In genomic region chr2:233353101-233353768, GRCh38 we compare ENCODE assay signal across 8 cellular contexts. TPM values are rescaled to one million over a fixed set of nuclear protein-coding genes. Genes with fewer than 3 reads are reported as not detected.
A peak's percentile ranks its signal among the peaks of the same experiment; 100 is the strongest.
DNase-seq lines count a peak whose midpoint lies in the region; ATAC-seq and TF ChIP-seq lines count a peak whose summit lies in the region.

No MANE protein-coding gene starts in this region.

- H3K4me1 ChIP-seq in DOHH2 (ENCODE audit: control insufficient read depth, low read length) (peaks cover 81% of the 10 kb centered on the region), neural progenitor cell (no peaks in the 10 kb centered on the region)

- peak overlapping the region; percentile 65 for H2AFZ ChIP-seq in neural progenitor cell (replicated peaks)

- no peaks in the 10 kb centered on the region for H3K36me3 Mint-ChIP-seq in dendritic cell treated with granulocyte-macrophage colony-stimulating factor and Interleukin-4, amounts not matched to agents 40 ng/mL and 50 ng/mL, for 4 days (ENCODE audit: low read depth)
- peaks cover 10% of the 10 kb centered on the region for H3K36me3 Mint-ChIP-seq in neural progenitor cell

- H3K27ac ChIP-seq in DOHH2 (ENCODE audit: low read depth, low read length) (peak overlapping the region; percentile 91), neural progenitor cell (no peak overlapping the region)

- H3F3A ChIP-seq in DOHH2 (ENCODE audit: control insufficient read depth, insufficient read depth) (peaks cover 13% of the 10 kb centered on the region), neural progenitor cell (ENCODE audit: low read depth) (peaks cover 5% of the 10 kb centered on the region)

- H3K4me3 ChIP-seq in DOHH2 (ENCODE audit: low read length) (peak overlapping the region; percentile 78), neural progenitor cell (peak overlapping the region; percentile 54)

- DNase-seq in neural progenitor cell (ENCODE audit: low spot score) (no peak), NCI-H82 (lab: John Stamatoyannopoulos, UW) (no peak), medulla oblongata (ENCODE audit: extremely low spot score) (no peak)

- no peak overlapping the region for H3K9ac ChIP-seq in neural progenitor cell

- H3K4me1 Mint-ChIP-seq in dendritic cell treated with granulocyte-macrophage colony-stimulating factor and Interleukin-4, amounts not matched to agents 40 ng/mL and 50 ng/mL, for 4 days (ENCODE audit: low read depth) = peaks cover 88% of the 10 kb centered on the region
- peaks cover 53% of the 10 kb centered on the region for H3K4me1 Mint-ChIP-seq in neural progenitor cell

- TF ChIP-seq CTCF in DOHH2 (IDR thresholded peaks at IDR 0.05; ENCODE audit: low read depth, low read length, poor library complexity, severe bottlenecking) = no peak
- TF ChIP-seq CTCF in neural progenitor cell (IDR thresholded peaks at IDR 0.05) = no peak

- H3K79me2 ChIP-seq in DOHH2 (ENCODE audit: control insufficient read depth, low read length) (peaks cover 35% of the 10 kb centered on the region), neural progenitor cell (ENCODE audit: low read depth) (peaks cover 12% of the 10 kb centered on the region)

- H3K9me3 Mint-ChIP-seq in dendritic cell treated with granulocyte-macrophage colony-stimulating factor and Interleukin-4, amounts not matched to agents 40 ng/mL and 50 ng/mL, for 4 days = no peaks in the 10 kb centered on the region
- H3K9me3 Mint-ChIP-seq in neural progenitor cell = peaks cover 4% of the 10 kb centered on the region

- H3K36me3 ChIP-seq in DOHH2 (ENCODE audit: control insufficient read depth, low read length) (peaks cover 29% of the 10 kb centered on the region), neural progenitor cell (no peaks in the 10 kb centered on the region)

- H3K9me2 ChIP-seq in DOHH2 (replicated peaks; ENCODE audit: control insufficient read depth, low read length) = no peaks in the 10 kb centered on the region

- H3K4me2 ChIP-seq in DOHH2 (ENCODE audit: low read length) (peak overlapping the region; percentile 83), neural progenitor cell (peak overlapping the region; percentile 77)

- peak overlapping the region; percentile 73 for H3K4me3 Mint-ChIP-seq in dendritic cell treated with granulocyte-macrophage colony-stimulating factor and Interleukin-4, amounts not matched to agents 40 ng/mL and 50 ng/mL, for 4 days
- H3K4me3 Mint-ChIP-seq in neural progenitor cell = peak overlapping the region; percentile 93

- intact Hi-C loops in dendritic cell treated with granulocyte-macrophage colony-stimulating factor and Interleukin-4, amounts not matched to agents 40 ng/mL and 50 ng/mL, for 4 days (cut with micrococcal nuclease) = loop anchor here (10.0 kb wide), 1 partner anchor 58 kb away; no protein-coding TSS in a partner anchor

- peaks cover 29% of the 10 kb centered on the region for H3K27me3 ChIP-seq in DOHH2 (ENCODE audit: control insufficient read depth, low read length)
- H3K27me3 ChIP-seq in neural progenitor cell = peaks cover 62% of the 10 kb centered on the region

- ATAC-seq in HG03442 (IDR thresholded peaks at IDR 0.05; ENCODE audit: unreplicated experiment) (peak; percentile 3), HG03571 (IDR thresholded peaks at IDR 0.05; ENCODE audit: unreplicated experiment) (no peak), GM21619 (IDR thresholded peaks at IDR 0.05; ENCODE audit: unreplicated experiment) (no peak)

- H3K27ac Mint-ChIP-seq in dendritic cell treated with granulocyte-macrophage colony-stimulating factor and Interleukin-4, amounts not matched to agents 40 ng/mL and 50 ng/mL, for 4 days = peak overlapping the region; percentile 80
- H3K27ac Mint-ChIP-seq in neural progenitor cell = peak overlapping the region; percentile 6

- no peaks in the 10 kb centered on the region for H3K9me3 ChIP-seq in DOHH2 (ENCODE audit: control insufficient read depth, insufficient read depth, low read length)
- H3K9me3 ChIP-seq in neural progenitor cell (ENCODE audit: low read depth) = no peaks in the 10 kb centered on the region

- no peaks in the 10 kb centered on the region for H3K27me3 Mint-ChIP-seq in dendritic cell treated with granulocyte-macrophage colony-stimulating factor and Interleukin-4, amounts not matched to agents 40 ng/mL and 50 ng/mL, for 4 days
- peaks cover 12% of the 10 kb centered on the region for H3K27me3 Mint-ChIP-seq in neural progenitor cell (ENCODE audit: insufficient read depth, low read depth)

- H4K20me1 ChIP-seq in DOHH2 (ENCODE audit: control insufficient read depth, insufficient read depth, low read depth, low read length) = peaks cover 9% of the 10 kb centered on the region; the same call in 1 of the 2 replicates
- H4K20me1 ChIP-seq in neural progenitor cell (ENCODE audit: low read depth) = peaks cover 21% of the 10 kb centered on the region

RNA-seq across cellular contexts. Expression of gene DGKD, which starts 1.1 kb away (rescaled TPM):
- total RNA-seq in neural progenitor cell (ENCODE audit: low replicate concordance) = 10.9 and 22.0 TPM in 2 replicates

RNA-seq across cellular contexts. Expression of gene SAG, which starts 45.6 kb away (rescaled TPM):
- total RNA-seq in neural progenitor cell (ENCODE audit: low replicate concordance) = 0.03 TPM in 1 of 2 replicates, not detected in the other
